Comparison of ENCODE assay signal across 20 cellular contexts in genomic region chr19:29547981-29548380, GRCh38. TPM values are rescaled to one million over a fixed set of nuclear protein-coding genes. Genes with fewer than 3 reads are reported as not detected.
DNase-seq lines count a peak whose midpoint lies in the region; ATAC-seq and TF ChIP-seq lines count a peak whose summit lies in the region.
"Had no signal": no experiment of that assay in that cellular context is flagged by ENCODE, and none has a peak within 500 bp of the region (broad histone marks: within the 10 kb centered on the region; RNA-seq: fewer than 3 reads in every experiment).

No MANE protein-coding gene starts in this region.

- H3K27me3 ChIP-seq in upper lobe of right lung (peaks cover 3% of the 10 kb centered on the region), aorta (ENCODE audit: control insufficient read depth in 1 of 2, insufficient read depth in 2 of 2, low read length in 1 of 2) (no peaks in the 10 kb centered on the region)
- H3K27me3 ChIP-seq in CD4-positive, alpha-beta T cell (ENCODE audit: control insufficient read depth, insufficient read depth, low read length): no peaks in the 10 kb centered on the region
- H3K27me3 ChIP-seq: Peyer's patch had no signal

- H3K36me3 Mint-ChIP-seq in activated CD8-positive, alpha-beta memory T cell treated with anti-CD3 and anti-CD28 coated beads, Interleukin-2, amount 10 ng/mL, durations not matched to agents 7 days and 5 days: no peaks in the 10 kb centered on the region
- H3K36me3 Mint-ChIP-seq in neural crest cell (ENCODE audit: low read depth): no peaks in the 10 kb centered on the region
- no peaks in the 10 kb centered on the region for H3K36me3 Mint-ChIP-seq in CD4-positive, alpha-beta T cell (ENCODE audit: low read depth)

- no peak for ATAC-seq in activated CD8-positive, alpha-beta memory T cell treated with anti-CD3 and anti-CD28 coated beads, Interleukin-2, amount 10 ng/mL, durations not matched to agents 7 days and 5 days
- ATAC-seq in upper lobe of right lung (no peak), HG03159 (IDR thresholded peaks at IDR 0.05; ENCODE audit: unreplicated experiment) (no peak), aorta (ENCODE audit: low FRiP score) (no peak)
- no peak for ATAC-seq in CD4-positive, alpha-beta T cell (ENCODE audit: poor library complexity)
- ATAC-seq: HCT116 had no signal

- H3K4me1 ChIP-seq in upper lobe of right lung (no peaks in the 10 kb centered on the region), aorta (ENCODE audit: control insufficient read depth in 1 of 2, insufficient read depth in 2 of 2, low read length in 2 of 2) (no peaks in the 10 kb centered on the region)
- H3K4me1 ChIP-seq: Peyer's patch had no signal

- H3K36me3 ChIP-seq in upper lobe of right lung: no peaks in the 10 kb centered on the region
- no peaks in the 10 kb centered on the region for H3K36me3 ChIP-seq in aorta (ENCODE audit: control insufficient read depth in 1 of 2, insufficient read depth in 2 of 2, low read length in 1 of 2)
- H3K36me3 ChIP-seq: Peyer's patch had no signal

- POLR2A ChIA-PET in CD4-positive, alpha-beta T cell (lab: Charles Lee): no interaction called here

- DNase-seq in activated CD8-positive, alpha-beta memory T cell treated with anti-CD3 and anti-CD28 coated beads, Interleukin-2, amount 50 U/mL, for 48 hours: peak; percentile 45
- no peak for DNase-seq in activated CD8-positive, alpha-beta memory T cell treated with anti-CD3 and anti-CD28 coated beads, Interleukin-2, amount 10 ng/mL, durations not matched to agents 7 days and 5 days
- DNase-seq in cerebellar cortex (ENCODE audit: low spot score): peak; percentile 93
- DNase-seq in neural crest cell (ENCODE audit: low read depth, low spot score): no peak
- peak; percentile 45 for DNase-seq in upper lobe of right lung
- DNase-seq in CD4-positive, alpha-beta T cell: no peak
- DNase-seq in aorta: no peak
- DNase-seq: DMS53, KG1, NCI-H1092 treated with DMSO at 0.1 percent for 48 hours, NCI-H1694, NCI-H69, Right ventricle myocardium superior, SW 1271 had no signal

- H3K4me1 Mint-ChIP-seq in activated CD8-positive, alpha-beta memory T cell treated with anti-CD3 and anti-CD28 coated beads, Interleukin-2, amount 10 ng/mL, durations not matched to agents 7 days and 5 days: no peaks in the 10 kb centered on the region
- no peaks in the 10 kb centered on the region for H3K4me1 Mint-ChIP-seq in neural crest cell
- no peaks in the 10 kb centered on the region for H3K4me1 Mint-ChIP-seq in CD4-positive, alpha-beta T cell (ENCODE audit: low read depth)

- 47 to 54% methylated on average over 8 of the region's 8 CpGs for WGBS in aorta, 2 donors

- H3K27ac Mint-ChIP-seq in activated CD8-positive, alpha-beta memory T cell treated with anti-CD3 and anti-CD28 coated beads, Interleukin-2, amount 10 ng/mL, durations not matched to agents 7 days and 5 days: no peak overlapping the region
- peak overlapping the region; percentile 35 for H3K27ac Mint-ChIP-seq in neural crest cell (ENCODE audit: unreplicated experiment)
- H3K27ac Mint-ChIP-seq in CD4-positive, alpha-beta T cell: no peak overlapping the region

- intact Hi-C loops in upper lobe of right lung (cut with DNase I) (no loop called here), aorta (cut with DNase I) (no loop called here)
- intact Hi-C loops in CD4-positive, alpha-beta T cell (cut with DNase I, micrococcal nuclease): no loop called here

- H3K4me3 ChIP-seq in upper lobe of right lung: no peak overlapping the region
- no peak overlapping the region for H3K4me3 ChIP-seq in aorta (ENCODE audit: low read length in 2 of 2)
- H3K4me3 ChIP-seq: Peyer's patch had no signal

- CTCF ChIA-PET in activated CD8-positive, alpha-beta memory T cell treated with anti-CD3 and anti-CD28 coated beads, Interleukin-2, amount 10 ng/mL, durations not matched to agents 7 days and 5 days (lab: Charles Lee): no interaction called here
- CTCF ChIA-PET in CD4-positive, alpha-beta T cell (lab: Charles Lee): no interaction called here

- no peak overlapping the region for H3K27ac ChIP-seq in upper lobe of right lung
- H3K27ac ChIP-seq in CD4-positive, alpha-beta T cell (ENCODE audit: low read depth, low read length): no peak overlapping the region
- no peak overlapping the region for H3K27ac ChIP-seq in aorta (ENCODE audit: low read depth in 1 of 2, low read length in 2 of 2)
- H3K27ac ChIP-seq: Peyer's patch had no signal

- no peak for TF ChIP-seq CTCF in neural crest cell (conservative IDR thresholded peaks at IDR 0.05)
- no peak for TF ChIP-seq CTCF in upper lobe of right lung (IDR thresholded peaks at IDR 0.05)
- no peak for TF ChIP-seq CTCF in CD4-positive, alpha-beta T cell (IDR thresholded peaks at IDR 0.05)

- H3K27me3 Mint-ChIP-seq in activated CD8-positive, alpha-beta memory T cell treated with anti-CD3 and anti-CD28 coated beads, Interleukin-2, amount 10 ng/mL, durations not matched to agents 7 days and 5 days: no peaks in the 10 kb centered on the region
- H3K27me3 Mint-ChIP-seq in neural crest cell (ENCODE audit: low read depth): peaks cover 13% of the 10 kb centered on the region
- H3K27me3 Mint-ChIP-seq in CD4-positive, alpha-beta T cell: peaks cover 32% of the 10 kb centered on the region

- no peak overlapping the region for H3K4me3 Mint-ChIP-seq in activated CD8-positive, alpha-beta memory T cell treated with anti-CD3 and anti-CD28 coated beads, Interleukin-2, amount 10 ng/mL, durations not matched to agents 7 days and 5 days
- no peak overlapping the region for H3K4me3 Mint-ChIP-seq in neural crest cell
- no peak overlapping the region for H3K4me3 Mint-ChIP-seq in CD4-positive, alpha-beta T cell

- H3K9me3 Mint-ChIP-seq in activated CD8-positive, alpha-beta memory T cell treated with anti-CD3 and anti-CD28 coated beads, Interleukin-2, amount 10 ng/mL, durations not matched to agents 7 days and 5 days (ENCODE audit: low read depth): no peaks in the 10 kb centered on the region
- H3K9me3 Mint-ChIP-seq in neural crest cell: no peaks in the 10 kb centered on the region
- H3K9me3 Mint-ChIP-seq in CD4-positive, alpha-beta T cell: no peaks in the 10 kb centered on the region

- H3K9me3 ChIP-seq in upper lobe of right lung (no peaks in the 10 kb centered on the region), aorta (ENCODE audit: control insufficient read depth, low read length) (peaks cover 3% of the 10 kb centered on the region)
- peaks cover 7% of the 10 kb centered on the region for H3K9me3 ChIP-seq in CD4-positive, alpha-beta T cell (ENCODE audit: control insufficient read depth, low read length)
- H3K9me3 ChIP-seq: Caco-2 had no signal

RNA-seq across cellular contexts. Expression of gene VSTM2B, which starts 22.2 kb away (rescaled TPM):
- not detected for total RNA-seq in activated CD8-positive, alpha-beta memory T cell treated with anti-CD3 and anti-CD28 coated beads, Interleukin-2, amount 10 ng/mL, durations not matched to agents 7 days and 5 days
- total RNA-seq in neural crest cell (0.21 TPM in 1 of 2 replicates, not detected in the other), upper lobe of right lung (not detected), aorta (not detected)
- total RNA-seq in CD4-positive, alpha-beta T cell: not detected
- not detected for polyA plus RNA-seq in aorta
- total RNA-seq: A172, Caco-2, MCF 10A, Peyer's patch, Right ventricle myocardium superior had no signal

RNA-seq across cellular contexts. Expression of gene POP4, which starts 58.1 kb away (rescaled TPM):
- 100 to 1,000 TPM in 1 of 2 experiments, 10 to 100 TPM in 1; 96.6 to 106 TPM for total RNA-seq in activated CD8-positive, alpha-beta memory T cell treated with anti-CD3 and anti-CD28 coated beads, Interleukin-2, amount 10 ng/mL, durations not matched to agents 7 days and 5 days
- 63.9 and 66.8 TPM in 2 replicates for total RNA-seq in neural crest cell
- total RNA-seq in upper lobe of right lung: 58.8 TPM
- total RNA-seq in CD4-positive, alpha-beta T cell: 10 to 100 TPM; 40.5 to 42.0 TPM
- total RNA-seq in aorta: 10 to 100 TPM; 34.2 to 39.2 TPM
- 10 to 100 TPM; 66.1 to 72.5 TPM for polyA plus RNA-seq in aorta

Comparison
In these comparisons a context has a peak if more than half of its experiments do, and no peak if none do; other contexts are left out.
1. DNase-seq: peak in activated CD8-positive, alpha-beta memory T cell treated with anti-CD3 and anti-CD28 coated beads, Interleukin-2, amount 50 U/mL, for 48 hours (single experiment), cerebellar cortex (single experiment) and upper lobe of right lung (single experiment); none in activated CD8-positive, alpha-beta memory T cell treated with anti-CD3 and anti-CD28 coated beads, Interleukin-2, amount 10 ng/mL, durations not matched to agents 7 days and 5 days (single experiment), neural crest cell (single experiment), CD4-positive, alpha-beta T cell (0 of 10) and aorta (0 of 2).